ENCODE assay signal across 8 cellular contexts in the genomic region with DNA sequence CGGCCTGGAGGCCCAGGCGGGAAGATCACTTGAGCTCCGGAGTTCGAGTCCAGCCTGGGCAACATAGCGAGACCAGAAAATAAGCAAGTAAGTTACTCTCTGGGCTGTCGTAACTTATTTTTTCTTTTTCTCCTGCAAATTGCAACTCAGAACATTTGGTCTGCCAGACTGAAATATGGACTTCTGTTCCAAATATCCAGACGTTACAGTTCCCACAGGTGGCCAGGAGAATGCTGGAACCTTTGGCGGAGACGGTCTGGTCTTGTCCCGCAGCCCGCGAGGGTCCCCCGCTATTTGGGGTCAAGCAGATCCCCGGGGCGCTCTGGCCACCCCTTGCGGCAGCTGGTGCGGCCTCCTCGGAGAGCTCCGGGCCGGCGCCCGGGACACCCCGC. TPM values are rescaled to one million over a fixed set of nuclear protein-coding genes. Genes with fewer than 3 reads are reported as not detected.
DNase-seq lines count a peak whose midpoint lies in the region; ATAC-seq and TF ChIP-seq lines count a peak whose summit lies in the region.

No MANE protein-coding gene starts in this region.

- H3K36me3 ChIP-seq in heart left ventricle = no peaks in the 10 kb centered on the region
- H3K36me3 ChIP-seq in vagina = no peaks in the 10 kb centered on the region

- ATAC-seq in heart left ventricle (no peak), Right ventricle myocardium inferior (no peak), GM18873 (IDR thresholded peaks at IDR 0.05; ENCODE audit: low FRiP score, unreplicated experiment) (no peak)

- peak overlapping the region in 10 of 12 donors; percentile 32 to 77 (median 55) for H3K27ac ChIP-seq in heart left ventricle
- peak overlapping the region; percentile 52 for H3K27ac ChIP-seq in vagina

- no peak for TF ChIP-seq POLR2A in heart left ventricle (IDR thresholded peaks at IDR 0.05)
- TF ChIP-seq POLR2A in vagina (IDR thresholded peaks at IDR 0.05) = no peak

- WGBS in heart left ventricle, 4 donors = 17 to 34% (median 23%) methylated on average over 12 to 23 of the region's 23 CpGs

- DNase-seq in heart left ventricle (peak in 1 of 5 donors; percentile 32), Right ventricle myocardium inferior (ENCODE audit: missing footprints) (no peak), cardiac fibroblast (ENCODE audit: low read depth in 2 of 2) (no peak), vagina (ENCODE audit: extremely low spot score in 2 of 2) (no peak), NCI-H774 (lab: John Stamatoyannopoulos, UW) (no peak)
- no peak for DNase-seq in activated CD4-positive, alpha-beta T cell treated with anti-CD3 and anti-CD28 coated beads, Interleukin-2, amount 50 U/mL, for 4 hours

- intact Hi-C loops in heart left ventricle (cut with DNase I) (loop anchor here in 2 of 10 donors (5.0 kb wide), 1 partner anchor 35 kb away; no protein-coding TSS in a partner anchor), Right ventricle myocardium inferior (cut with DNase I) (no loop called here), vagina (cut with DNase I) (no loop called here)

- peak in 1 of 12 donors; percentile 3 for TF ChIP-seq CTCF in heart left ventricle (IDR thresholded peaks at IDR 0.05)
- no peak for TF ChIP-seq CTCF in cardiac fibroblast (IDR thresholded peaks at IDR 0.05; ENCODE audit: low read depth, low read length)
- TF ChIP-seq CTCF in vagina (IDR thresholded peaks at IDR 0.05) = no peak

- H3K4me1 ChIP-seq in heart left ventricle = peaks cover 0 to 15% (median 5%) of the 10 kb centered on the region in 12 donors
- peaks cover 12% of the 10 kb centered on the region for H3K4me1 ChIP-seq in mononuclear cell (ENCODE audit: insufficient read depth, low read length)
- peaks cover 6% of the 10 kb centered on the region for H3K4me1 ChIP-seq in vagina

- H3K27me3 ChIP-seq in heart left ventricle (peaks cover 0 to 29% (median 0%) of the 10 kb centered on the region in 9 donors), mononuclear cell (ENCODE audit: insufficient read depth, low read length) (peaks cover 48% of the 10 kb centered on the region), vagina (no peaks in the 10 kb centered on the region)

- H3K4me3 ChIP-seq in heart left ventricle (peak overlapping the region; percentile 28 to 79 (median 70)), cardiac fibroblast (replicated peaks in 1 of 2; ENCODE audit: low read depth in 2 of 2, low read length in 2 of 2) (peak overlapping the region; percentile 43 to 56), mononuclear cell (ENCODE audit: low read length) (peak overlapping the region; percentile 30), vagina (peak overlapping the region; percentile 59 to 75)

- H3K9me3 ChIP-seq in heart left ventricle = no peaks in the 10 kb centered on the region
- no peaks in the 10 kb centered on the region for H3K9me3 ChIP-seq in mononuclear cell (ENCODE audit: low read depth, low read length)
- H3K9me3 ChIP-seq in vagina = no peaks in the 10 kb centered on the region

RNA-seq across cellular contexts. Expression of gene PLEKHH1, which starts 0.5 kb away (rescaled TPM):
- total RNA-seq in heart left ventricle (1 to 10 TPM; 2.4 to 9.2 (median 5.2) TPM), Right ventricle myocardium inferior (7.3 TPM), mononuclear cell (not detected), vagina (2.5 TPM)
- polyA plus RNA-seq in heart left ventricle = 1 to 10 TPM; 3.4 to 6.3 TPM

RNA-seq across cellular contexts. Expression of gene TMEM229B, which starts 44.1 kb away (rescaled TPM):
- 1 to 10 TPM in 8 of 9 donors, under 1 TPM in 1; 0.69 to 6.5 (median 2.0) TPM for total RNA-seq in heart left ventricle
- 1 to 10 TPM in 1 of 2 donors, under 1 TPM in 1; 0.80 to 1.2 TPM for polyA plus RNA-seq in heart left ventricle
- total RNA-seq in Right ventricle myocardium inferior = 4.2 TPM
- total RNA-seq in mononuclear cell = 8.2 TPM
- total RNA-seq in vagina = 9.8 TPM
